In the genomic region with DNA sequence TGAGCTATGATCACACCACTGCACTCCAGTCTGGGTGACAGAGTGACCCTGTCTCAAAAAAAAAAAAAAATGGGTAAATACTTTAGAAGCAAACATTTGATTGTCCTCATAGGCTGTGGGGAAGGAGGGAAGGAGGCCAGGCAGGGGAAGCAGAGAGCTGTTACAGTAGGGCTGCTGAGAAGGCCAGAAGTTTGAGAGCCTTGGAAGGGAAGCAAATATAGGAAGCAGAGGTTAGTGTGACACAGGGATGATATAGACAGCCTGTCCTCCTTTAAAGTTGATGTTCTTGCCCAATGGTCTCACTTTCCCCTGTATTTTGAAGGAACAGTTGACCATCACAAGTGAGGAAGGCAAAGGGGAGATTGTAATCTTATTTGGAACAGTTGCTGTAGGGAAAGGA, we compare ENCODE assay signal across 21 cellular contexts.
"Had no signal": no experiment of that assay in that cellular context is flagged by ENCODE, and none has a peak within 500 bp of the region (broad histone marks: within the 10 kb centered on the region; RNA-seq: fewer than 3 reads in every experiment).

No MANE protein-coding gene starts in this region.

- ATAC-seq: left colon; naive thymus-derived CD4-positive, alpha-beta T cell; sciatic nerve; stimulated activated naive B cell treated with anti-CD40 and anti-IgM and Interleukin-4, amounts not matched to agents 10 μg/mL and 1 μg/mL and 100 μg/mL, for 72 hours had no signal

- H3K27ac Mint-ChIP-seq: naive thymus-derived CD4-positive, alpha-beta T cell; nephron progenitor cell had no signal

- H3K4me3 Mint-ChIP-seq: nephron progenitor cell; stimulated activated naive B cell treated with anti-CD40 and anti-IgM and Interleukin-4, amounts not matched to agents 10 μg/mL and 1 μg/mL and 100 μg/mL, for 72 hours had no signal

- H3K9me3 ChIP-seq: colonic mucosa, heart left ventricle, prostate gland, spleen, suprapubic skin, thyroid gland, upper lobe of left lung, vagina had no signal

- H3K4me1 ChIP-seq: colonic mucosa, parathyroid adenoma, prostate gland, vagina had no signal

- H3K4me3 ChIP-seq: colonic mucosa, heart left ventricle, prostate gland, spleen, suprapubic skin, thyroid gland, upper lobe of left lung, vagina had no signal

- H3K9me3 Mint-ChIP-seq: nephron progenitor cell; stimulated activated naive B cell treated with anti-CD40 and anti-IgM and Interleukin-4, amounts not matched to agents 10 μg/mL and 1 μg/mL and 100 μg/mL, for 72 hours had no signal

- H3K27ac ChIP-seq: colonic mucosa, heart left ventricle, parathyroid adenoma, prostate gland, spleen, suprapubic skin, thyroid gland, upper lobe of left lung, vagina had no signal

- H3K27me3 ChIP-seq: colonic mucosa, heart left ventricle, suprapubic skin, thyroid gland, upper lobe of left lung, vagina had no signal

- H2AFZ ChIP-seq: parathyroid adenoma had no signal

- H3K79me2 ChIP-seq: parathyroid adenoma had no signal

- DNase-seq: colonic mucosa; effector CD4-positive, alpha-beta T cell; foreskin melanocyte; hippocampal formation; left colon; mammary epithelial cell; naive thymus-derived CD4-positive, alpha-beta T cell; nephron progenitor cell; spleen; stimulated activated CD4-positive, alpha-beta T cell treated with anti-CD3 and anti-CD28 coated beads, Interleukin-15, amount 100 ng/mL, for 24 hours; stimulated activated CD4-positive, alpha-beta T cell treated with anti-CD3 and anti-CD28 coated beads, Interleukin-1b, Interleukin-23, amount 100 ng/mL, for 48 hours; stimulated activated CD4-positive, alpha-beta T cell treated with anti-CD3 and anti-CD28 coated beads, Interleukin-4, amount 100 ng/mL, for 24 hours; stimulated activated naive B cell treated with anti-CD40 and anti-IgM and Interleukin-4, amounts not matched to agents 10 μg/mL and 1 μg/mL and 100 μg/mL, for 72 hours; thyroid gland; upper lobe of left lung had no signal

- H3K9ac ChIP-seq: parathyroid adenoma had no signal

- H3K36me3 ChIP-seq: colonic mucosa, prostate gland, suprapubic skin, thyroid gland, upper lobe of left lung, vagina had no signal
